Comparison of ENCODE assay signal across 9 cellular contexts in the genomic region with DNA sequence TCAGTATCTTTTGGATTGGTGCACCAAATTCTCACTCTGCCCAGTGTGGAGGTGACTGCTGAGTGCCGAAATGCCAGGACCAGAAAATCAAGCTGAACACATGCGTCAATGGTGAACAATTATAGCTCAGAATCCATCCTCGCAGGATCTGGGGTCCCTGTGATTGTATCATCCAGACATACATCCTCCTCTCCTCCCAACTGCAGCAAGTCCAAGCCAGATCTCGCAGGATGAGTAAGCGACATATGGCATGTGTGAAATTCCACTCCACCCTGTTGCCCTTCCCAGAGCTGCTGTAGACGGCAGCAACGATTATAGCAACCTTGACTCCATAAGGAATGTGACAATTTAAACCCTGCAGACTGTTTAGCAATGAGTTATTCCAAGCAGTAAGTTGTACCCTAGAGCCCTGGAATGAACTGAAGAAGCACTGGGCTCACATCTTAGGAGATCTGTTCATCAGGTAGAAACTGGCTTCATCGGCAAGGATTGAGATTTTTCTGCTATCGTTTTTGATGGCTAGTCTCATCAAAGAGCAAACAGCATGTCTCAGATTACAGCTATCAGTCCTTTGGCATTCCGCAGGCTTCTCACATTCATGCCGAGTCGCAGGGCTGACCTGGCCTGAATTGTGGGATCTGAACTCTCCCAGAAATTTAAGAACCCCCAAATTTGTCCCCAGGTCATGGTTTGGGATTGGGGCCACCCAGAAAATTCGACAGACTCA.
A peak's percentile ranks its signal among the peaks of the same experiment; 100 is the strongest.
DNase-seq lines count a peak whose midpoint lies in the region; ATAC-seq and TF ChIP-seq lines count a peak whose summit lies in the region.
"Had no signal": no experiment of that assay in that cellular context is flagged by ENCODE, and none has a peak within 500 bp of the region (broad histone marks: within the 10 kb centered on the region; RNA-seq: fewer than 3 reads in every experiment).

No MANE protein-coding gene starts in this region.

- DNase-seq in HS-5 (ENCODE audit: low read depth) (peak; percentile 76), astrocyte of the spinal cord (ENCODE audit: low read depth, low spot score) (peak; percentile 69), islet precursor cell (peak; percentile 96), NCI-H2081 treated with DMSO at 0.1 percent for 48 hours (lab: John Stamatoyannopoulos, UW) (no peak), SHP77 (lab: John Stamatoyannopoulos, UW) (no peak)
- DNase-seq: CD4-positive, CD25-positive, alpha-beta regulatory T cell had no signal

- no peak for TF ChIP-seq CTCF in astrocyte of the spinal cord (IDR thresholded peaks at IDR 0.05; ENCODE audit: low read depth, low read length)

- no peaks in the 10 kb centered on the region for H3K79me2 ChIP-seq in ACC112 (ENCODE audit: control insufficient read depth, insufficient read depth, low read length, unreplicated experiment)

- ATAC-seq in activated CD4-positive, CD25-positive, alpha-beta regulatory T cell treated with anti-CD3 and anti-CD28 coated beads, Interleukin-2, amount 50 U/mL, for 24 hours, result no peak
- ATAC-seq in HG02642 (IDR thresholded peaks at IDR 0.05; ENCODE audit: poor library complexity, unreplicated experiment), result no peak

- H3K27ac ChIP-seq in ACC112 (ENCODE audit: low read depth, low read length), result peak overlapping the region; percentile 66

- peak overlapping the region; percentile 31; the same call in 1 of the 2 replicates for H3K4me3 ChIP-seq in ACC112 (ENCODE audit: low read depth, low read length)
- H3K4me3 ChIP-seq in astrocyte of the spinal cord (ENCODE audit: low read depth, low read length), result no peak overlapping the region

- no peaks in the 10 kb centered on the region for H3K36me3 ChIP-seq in ACC112 (ENCODE audit: insufficient read depth, low read length)

- peak overlapping the region; percentile 14 for H2AFZ ChIP-seq in ACC112 (ENCODE audit: low read length, unreplicated experiment)

- no peaks in the 10 kb centered on the region for H3K27me3 ChIP-seq in ACC112 (ENCODE audit: insufficient read depth, low read length)

- in situ Hi-C loops in astrocyte of the spinal cord (cut with HindIII; ENCODE audit: low sequenced_read_pairs), result no loop called here

- H3K4me1 ChIP-seq in ACC112 (ENCODE audit: control insufficient read depth, insufficient read depth, low read length, unreplicated experiment), result peaks cover 19% of the 10 kb centered on the region

Comparison
In these comparisons a context has a peak if more than half of its experiments do, and no peak if none do; other contexts are left out.
1. DNase-seq: peak in HS-5 (single experiment), astrocyte of the spinal cord (single experiment) and islet precursor cell (single experiment); none in NCI-H2081 treated with DMSO at 0.1 percent for 48 hours (single experiment) and SHP77 (0 of 2).